Comparison of ENCODE assay signal across 25 cellular contexts in genomic region chr1:248783367-248783766, GRCh38. TPM values are rescaled to one million over a fixed set of nuclear protein-coding genes. Genes with fewer than 3 reads are reported as not detected.
DNase-seq lines count a peak whose midpoint lies in the region; ATAC-seq and TF ChIP-seq lines count a peak whose summit lies in the region.
"Had no signal": no experiment of that assay in that cellular context is flagged by ENCODE, and none has a peak within 500 bp of the region (broad histone marks: within the 10 kb centered on the region; RNA-seq: fewer than 3 reads in every experiment).

No MANE protein-coding gene starts in this region.

- H3K4me1 Mint-ChIP-seq in stimulated activated naive B cell treated with anti-CD40 and anti-IgM and Interleukin-4, amounts not matched to agents 10 μg/mL and 1 μg/mL and 100 μg/mL, for 72 hours, result peaks cover 30 to 62% of the 10 kb centered on the region in 2 donors
- H3K4me1 Mint-ChIP-seq: CD4-positive, CD25-positive, alpha-beta regulatory T cell had no signal

- peaks cover 8 to 15% of the 10 kb centered on the region in 2 donors for H3K9me3 Mint-ChIP-seq in stimulated activated naive B cell treated with anti-CD40 and anti-IgM and Interleukin-4, amounts not matched to agents 10 μg/mL and 1 μg/mL and 100 μg/mL, for 72 hours

- H2AFZ ChIP-seq in hepatocyte, result no peak overlapping the region
- H2AFZ ChIP-seq: GM23248, PC-9 had no signal

- no peaks in the 10 kb centered on the region for H3K9me2 ChIP-seq in hepatocyte (replicated peaks; ENCODE audit: insufficient read depth)

- no peak overlapping the region for H3K4me2 ChIP-seq in hepatocyte
- H3K4me2 ChIP-seq: PC-9 had no signal

- no peak for TF ChIP-seq CTCF in hepatocyte (IDR thresholded peaks at IDR 0.05; ENCODE audit: poor library complexity)

- peak; percentile 55 for ATAC-seq in left colon
- no peak for ATAC-seq in stimulated activated naive B cell treated with anti-CD40 and anti-IgM and Interleukin-4, amounts not matched to agents 10 μg/mL and 1 μg/mL and 100 μg/mL, for 72 hours (replicated peaks)
- ATAC-seq: Right ventricle myocardium inferior had no signal

- intact Hi-C loops in left colon (cut with DNase I, micrococcal nuclease), result no loop called here

- no peak overlapping the region for H3K27ac ChIP-seq in hepatocyte
- H3K27ac ChIP-seq: 22Rv1, GM23248, PC-9, SJSA1 had no signal

- peak overlapping the region; percentile 2 for H3K27ac Mint-ChIP-seq in stimulated activated naive B cell treated with anti-CD40 and anti-IgM and Interleukin-4, amounts not matched to agents 10 μg/mL and 1 μg/mL and 100 μg/mL, for 72 hours
- H3K27ac Mint-ChIP-seq: CD4-positive, CD25-positive, alpha-beta regulatory T cell had no signal

- no peaks in the 10 kb centered on the region for H3K36me3 ChIP-seq in hepatocyte (replicated peaks; ENCODE audit: insufficient read depth, low read depth)
- H3K36me3 ChIP-seq: BE2C, SJSA1 had no signal

- peaks cover 4 to 12% of the 10 kb centered on the region in 2 donors for H3K36me3 Mint-ChIP-seq in stimulated activated naive B cell treated with anti-CD40 and anti-IgM and Interleukin-4, amounts not matched to agents 10 μg/mL and 1 μg/mL and 100 μg/mL, for 72 hours
- H3K36me3 Mint-ChIP-seq: CD4-positive, CD25-positive, alpha-beta regulatory T cell had no signal

- WGBS in hepatocyte (ENCODE audit: low lambda C conversion rate, missing lambda C conversion rate), result 67% methylated on average over 3 of the region's 3 CpGs

- no peaks in the 10 kb centered on the region for H3K4me1 ChIP-seq in hepatocyte (ENCODE audit: insufficient read depth)
- H3K4me1 ChIP-seq: BE2C, SJSA1 had no signal

- no peak overlapping the region for H3K4me3 Mint-ChIP-seq in stimulated activated naive B cell treated with anti-CD40 and anti-IgM and Interleukin-4, amounts not matched to agents 10 μg/mL and 1 μg/mL and 100 μg/mL, for 72 hours
- H3K4me3 Mint-ChIP-seq: CD4-positive, CD25-positive, alpha-beta regulatory T cell had no signal

- no peaks in the 10 kb centered on the region for H3K79me2 ChIP-seq in hepatocyte

- no peaks in the 10 kb centered on the region for H3K9me3 ChIP-seq in hepatocyte (ENCODE audit: low read depth)
- H3K9me3 ChIP-seq: BE2C, SJSA1 had no signal

- DNase-seq in DMS 273 (lab: John Stamatoyannopoulos, UW; ENCODE audit: unreplicated experiment) (peak; percentile 29), DMS 273 treated with DMSO at 0.1 percent for 48 hours (lab: John Stamatoyannopoulos, UW) (no peak), DMS53 treated with DMSO at 0.1 percent for 48 hours (lab: John Stamatoyannopoulos, UW; ENCODE audit: unreplicated experiment) (peak; percentile 58), left colon (no peak), NOMO-1 treated with dmso at 0.1 percent for 144 hours (lab: John Stamatoyannopoulos, UW; ENCODE audit: unreplicated experiment) (no peak), hepatocyte (ENCODE audit: low spot score) (no peak)
- no peak for DNase-seq in stimulated activated naive B cell treated with anti-CD40 and anti-IgM and Interleukin-4, amounts not matched to agents 10 μg/mL and 1 μg/mL and 100 μg/mL, for 72 hours
- DNase-seq: BE2C; CD4-positive, CD25-positive, alpha-beta regulatory T cell; DND-41; GM23248; H7; Karpas-422; NCI-H1092; NCI-H1417 treated with DMSO at 0.1 percent for 48 hours; NCI-H1694 treated with DMSO at 0.1 percent for 48 hours; NCI-H2081; NCI-H2227 treated with DMSO at 0.1 percent for 48 hours; NCI-H510A; NCI-H748 treated with DMSO at 0.1 percent for 48 hours; NK-92 treated with Interleukin-12 subunit alpha and Interleukin-12 subunit beta, amount 100 ng/mL, for 24 hours; PC-9 had no signal

- H3K27me3 Mint-ChIP-seq in stimulated activated naive B cell treated with anti-CD40 and anti-IgM and Interleukin-4, amounts not matched to agents 10 μg/mL and 1 μg/mL and 100 μg/mL, for 72 hours, result no peaks in the 10 kb centered on the region

- H3K27me3 ChIP-seq in hepatocyte, result no peaks in the 10 kb centered on the region
- H3K27me3 ChIP-seq: SJSA1 had no signal

- H4K20me1 ChIP-seq in hepatocyte (ENCODE audit: insufficient read depth, poor library complexity, severe bottlenecking), result no peaks in the 10 kb centered on the region

- no peak overlapping the region for H3K4me3 ChIP-seq in hepatocyte
- H3K4me3 ChIP-seq: GM23248, PC-9, SJSA1 had no signal

RNA-seq across cellular contexts. Expression of gene LYPD8, which starts 27.8 kb away (rescaled TPM):
- 100 to 1,000 TPM; 366 to 407 TPM for total RNA-seq in left colon
- total RNA-seq in hepatocyte, result not detected in 2 replicates
- polyA plus RNA-seq in hepatocyte, result not detected in 2 replicates
- total RNA-seq: CD4-positive, CD25-positive, alpha-beta regulatory T cell; GM23248; H7; Right ventricle myocardium inferior; SJSA1 had no signal
- polyA plus RNA-seq: GM23248 had no signal

RNA-seq across cellular contexts. Expression of gene SH3BP5L, which starts 42.3 kb away (rescaled TPM):
- 10 to 100 TPM; 22.2 to 25.9 TPM for total RNA-seq in left colon
- 13.2 and 17.2 TPM in 2 replicates for total RNA-seq in hepatocyte
- 5.3 and 6.5 TPM in 2 replicates for polyA plus RNA-seq in hepatocyte

RNA-seq across cellular contexts. Expression of gene ZNF672, which starts 54.7 kb away (rescaled TPM):
- total RNA-seq in left colon (10 to 100 TPM; 32.9 to 36.2 TPM), hepatocyte (19.0 and 23.6 TPM in 2 replicates)
- polyA plus RNA-seq in hepatocyte, result 30.7 and 34.7 TPM in 2 replicates

Comparison
In these comparisons a context has a peak if more than half of its experiments do, and no peak if none do; other contexts are left out.
1. DNase-seq: peak in DMS 273 (single experiment) and DMS53 treated with DMSO at 0.1 percent for 48 hours (single experiment); none in DMS 273 treated with DMSO at 0.1 percent for 48 hours (single experiment), left colon (0 of 2), stimulated activated naive B cell treated with anti-CD40 and anti-IgM and Interleukin-4, amounts not matched to agents 10 μg/mL and 1 μg/mL and 100 μg/mL, for 72 hours (single experiment), NOMO-1 treated with dmso at 0.1 percent for 144 hours (single experiment) and hepatocyte (single experiment).
2. RNA of gene LYPD8, which starts 27.8 kb away (total RNA-seq): 366 to 407 TPM in left colon; not detected in hepatocyte; every median in the first group is over 100 times any median in the second.